Comparison of ENCODE assay signal across 1 cellular context in the genomic region with DNA sequence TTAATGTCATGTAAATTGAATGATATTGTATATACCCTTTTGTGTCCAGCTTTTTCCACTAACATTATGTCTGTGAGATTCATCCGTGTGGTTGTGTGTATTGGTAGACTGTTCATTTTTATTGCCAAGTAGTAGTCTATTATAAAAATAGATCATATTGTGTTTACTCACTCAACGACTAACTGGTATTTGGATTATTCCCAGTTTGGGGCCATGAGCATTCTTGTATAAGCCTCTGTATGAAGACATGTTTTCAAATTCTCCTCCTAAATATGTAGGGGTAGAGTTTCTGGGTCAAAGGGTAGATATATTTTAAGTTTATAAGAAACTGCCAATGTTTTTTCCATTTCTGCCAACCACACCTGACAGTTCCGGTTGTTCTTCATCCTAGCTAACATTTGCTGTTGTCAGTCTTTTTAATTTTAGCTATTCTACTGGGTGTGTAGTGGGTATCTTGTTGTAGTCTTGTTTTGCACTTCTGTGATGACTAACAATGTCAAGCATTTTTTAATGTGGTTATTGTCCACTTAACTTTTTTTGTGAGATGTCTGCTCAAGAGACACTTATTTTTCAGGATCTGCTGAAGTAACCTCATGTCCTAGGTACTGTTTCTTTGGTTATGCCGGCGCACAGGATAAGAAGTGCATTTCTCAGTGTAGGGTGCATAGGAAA.
TF ChIP-seq lines count a peak whose summit lies in the region.

No MANE protein-coding gene starts in this region.

TF ChIP-seq in A549, 52 proteins besides CTCF, POLR2A, EP300 and RAD21 (continued from another document):
- TF ChIP-seq, protein P1, sequence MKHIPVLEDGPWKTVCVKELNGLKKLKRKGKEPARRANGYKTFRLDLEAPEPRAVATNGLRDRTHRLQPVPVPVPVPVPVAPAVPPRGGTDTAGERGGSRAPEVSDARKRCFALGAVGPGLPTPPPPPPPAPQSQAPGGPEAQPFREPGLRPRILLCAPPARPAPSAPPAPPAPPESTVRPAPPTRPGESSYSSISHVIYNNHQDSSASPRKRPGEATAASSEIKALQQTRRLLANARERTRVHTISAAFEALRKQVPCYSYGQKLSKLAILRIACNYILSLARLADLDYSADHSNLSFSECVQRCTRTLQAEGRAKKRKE (CRISPR knock-in tag; IDR thresholded peaks at IDR 0.05; ENCODE audit: low read depth), result no peak
- TF ChIP-seq, protein P2, sequence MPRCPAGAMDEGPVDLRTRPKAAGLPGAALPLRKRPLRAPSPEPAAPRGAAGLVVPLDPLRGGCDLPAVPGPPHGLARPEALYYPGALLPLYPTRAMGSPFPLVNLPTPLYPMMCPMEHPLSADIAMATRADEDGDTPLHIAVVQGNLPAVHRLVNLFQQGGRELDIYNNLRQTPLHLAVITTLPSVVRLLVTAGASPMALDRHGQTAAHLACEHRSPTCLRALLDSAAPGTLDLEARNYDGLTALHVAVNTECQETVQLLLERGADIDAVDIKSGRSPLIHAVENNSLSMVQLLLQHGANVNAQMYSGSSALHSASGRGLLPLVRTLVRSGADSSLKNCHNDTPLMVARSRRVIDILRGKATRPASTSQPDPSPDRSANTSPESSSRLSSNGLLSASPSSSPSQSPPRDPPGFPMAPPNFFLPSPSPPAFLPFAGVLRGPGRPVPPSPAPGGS (IDR thresholded peaks at IDR 0.05), result no peak
- no peak for TF ChIP-seq ZSCAN20 (CRISPR knock-in tag; IDR thresholded peaks at IDR 0.05)
